In genomic region chr18:12679183-12679786, GRCh38 we compare ENCODE assay signal across 8 cellular contexts. TPM values are rescaled to one million over a fixed set of nuclear protein-coding genes. Genes with fewer than 3 reads are reported as not detected.
A peak's percentile ranks its signal among the peaks of the same experiment; 100 is the strongest.
DNase-seq lines count a peak whose midpoint lies in the region; TF ChIP-seq lines count a peak whose summit lies in the region.

No MANE protein-coding gene starts in this region.

- H3K9ac ChIP-seq in mucosa of stomach (ENCODE audit: low read length): peak overlapping the region; percentile 44

- DNase-seq in AG08395 (ENCODE audit: low spot score) (peak; percentile 62), NCI-H2227 treated with DMSO at 0.1 percent for 48 hours (lab: John Stamatoyannopoulos, UW) (peak; percentile 52), immature natural killer cell (no peak), NCI-H1694 (lab: John Stamatoyannopoulos, UW) (no peak), WERI-Rb-1 (no peak), AG08396 (ENCODE audit: low spot score) (no peak)

- no peaks in the 10 kb centered on the region for H3K4me1 ChIP-seq in mucosa of stomach (ENCODE audit: control insufficient read depth, insufficient read depth, low read length)

- H3K27ac ChIP-seq in WERI-Rb-1: no peak overlapping the region

- no peaks in the 10 kb centered on the region for H3K9me3 Mint-ChIP-seq in dendritic cell treated with granulocyte-macrophage colony-stimulating factor and Interleukin-4, amounts not matched to agents 40 ng/mL and 50 ng/mL, for 4 days
- no peaks in the 10 kb centered on the region for H3K9me3 Mint-ChIP-seq in immature natural killer cell

- intact Hi-C loops in dendritic cell treated with granulocyte-macrophage colony-stimulating factor and Interleukin-4, amounts not matched to agents 40 ng/mL and 50 ng/mL, for 4 days (cut with micrococcal nuclease): no loop called here

- TF ChIP-seq CTCF in WERI-Rb-1 (IDR thresholded peaks at IDR 0.05; ENCODE audit: low read depth, low read length): no peak

- H3K36me3 Mint-ChIP-seq in dendritic cell treated with granulocyte-macrophage colony-stimulating factor and Interleukin-4, amounts not matched to agents 40 ng/mL and 50 ng/mL, for 4 days (ENCODE audit: low read depth): peaks cover 36% of the 10 kb centered on the region
- H3K36me3 Mint-ChIP-seq in immature natural killer cell: peaks cover 7 to 21% (median 14%) of the 10 kb centered on the region in 3 donors

- H3K9me3 ChIP-seq in mucosa of stomach (ENCODE audit: control insufficient read depth, low read length) (no peaks in the 10 kb centered on the region), WERI-Rb-1 (ENCODE audit: severe bottlenecking) (no peaks in the 10 kb centered on the region)

- H3K36me3 ChIP-seq in mucosa of stomach (ENCODE audit: control insufficient read depth, insufficient read depth, low read length): no peaks in the 10 kb centered on the region
- H3K36me3 ChIP-seq in WERI-Rb-1: peaks cover 62% of the 10 kb centered on the region

- no peaks in the 10 kb centered on the region for H3K27me3 Mint-ChIP-seq in dendritic cell treated with granulocyte-macrophage colony-stimulating factor and Interleukin-4, amounts not matched to agents 40 ng/mL and 50 ng/mL, for 4 days
- H3K27me3 Mint-ChIP-seq in immature natural killer cell (ENCODE audit: low read depth in 3 of 3): no peaks in the 10 kb centered on the region

- H3K4me3 ChIP-seq in mucosa of stomach (ENCODE audit: low read length) (no peak overlapping the region), WERI-Rb-1 (ENCODE audit: low read depth, low read length) (no peak overlapping the region)

- peaks cover 13% of the 10 kb centered on the region for H3K4me1 Mint-ChIP-seq in dendritic cell treated with granulocyte-macrophage colony-stimulating factor and Interleukin-4, amounts not matched to agents 40 ng/mL and 50 ng/mL, for 4 days (ENCODE audit: low read depth)
- H3K4me1 Mint-ChIP-seq in immature natural killer cell: peaks cover 0 to 8% of the 10 kb centered on the region in 2 donors

- peak overlapping the region; percentile 50 for H3K4me3 Mint-ChIP-seq in dendritic cell treated with granulocyte-macrophage colony-stimulating factor and Interleukin-4, amounts not matched to agents 40 ng/mL and 50 ng/mL, for 4 days
- no peak overlapping the region for H3K4me3 Mint-ChIP-seq in immature natural killer cell

- H3K27me3 ChIP-seq in mucosa of stomach (ENCODE audit: control insufficient read depth, insufficient read depth, low read length) (no peaks in the 10 kb centered on the region), WERI-Rb-1 (ENCODE audit: insufficient read depth, low read depth, severe bottlenecking) (no peaks in the 10 kb centered on the region)

- H3K27ac Mint-ChIP-seq in dendritic cell treated with granulocyte-macrophage colony-stimulating factor and Interleukin-4, amounts not matched to agents 40 ng/mL and 50 ng/mL, for 4 days: peak overlapping the region; percentile 82
- H3K27ac Mint-ChIP-seq in immature natural killer cell: peak overlapping the region in 2 of 6 donors; percentile 14 to 51

RNA-seq across cellular contexts. Expression of gene SPIRE1, which starts 21.4 kb away (rescaled TPM):
- polyA plus RNA-seq in immature natural killer cell: 1 to 10 TPM in 2 of 3 donors, not detected in 1; 2.1 to 3.5 TPM

RNA-seq across cellular contexts. Expression of gene CEP76, which starts 23.2 kb away (rescaled TPM):
- polyA plus RNA-seq in immature natural killer cell: 1 to 10 TPM; 2.4 to 6.9 (median 2.7) TPM

RNA-seq across cellular contexts. Expression of gene PSMG2, which starts 23.6 kb away (rescaled TPM):
- polyA plus RNA-seq in immature natural killer cell: 10 to 100 TPM; 74.9 to 96.6 (median 81.6) TPM

Comparison
In these comparisons a context has a peak if more than half of its experiments do, and no peak if none do; other contexts are left out.
1. DNase-seq: peak in AG08395 (single experiment) and NCI-H2227 treated with DMSO at 0.1 percent for 48 hours (single experiment); none in immature natural killer cell (0 of 3), NCI-H1694 (single experiment), WERI-Rb-1 (single experiment) and AG08396 (single experiment).